12 cellular contexts compared by ENCODE assay signal in the genomic region with DNA sequence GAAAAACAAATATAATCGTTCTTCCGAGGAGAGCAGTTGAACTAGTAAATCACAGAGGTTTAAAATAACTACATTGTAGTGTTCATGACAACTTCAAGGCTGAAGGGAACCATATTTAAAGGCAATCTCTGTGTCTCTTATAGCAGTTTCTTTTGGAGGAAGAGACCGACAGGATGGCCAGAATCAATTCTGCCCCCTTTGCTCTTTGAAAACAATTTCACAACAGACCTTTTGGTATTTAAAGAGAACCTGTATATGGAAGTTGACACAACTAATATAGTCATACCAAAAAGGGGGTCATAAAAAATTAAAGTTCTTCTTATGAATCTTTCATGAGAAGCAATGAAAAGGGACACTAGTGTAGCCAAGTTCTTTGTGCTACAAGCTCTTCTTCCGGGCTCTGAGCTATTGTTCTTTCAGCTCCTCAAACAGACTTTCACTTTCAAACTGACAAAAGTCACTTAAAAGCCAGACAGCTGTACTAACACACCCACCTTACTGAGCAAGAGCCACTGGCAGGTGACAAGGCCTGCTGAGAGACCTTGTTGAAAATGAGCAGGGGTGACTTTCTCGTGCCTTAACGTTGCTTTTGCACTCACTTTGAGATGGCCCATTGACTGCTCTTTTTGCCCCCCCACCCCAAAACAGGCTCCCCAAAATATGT. TPM values are rescaled to one million over a fixed set of nuclear protein-coding genes. Genes with fewer than 3 reads are reported as not detected.
DNase-seq lines count a peak whose midpoint lies in the region; ATAC-seq, FAIRE-seq and TF ChIP-seq lines count a peak whose summit lies in the region.
"Had no signal": no experiment of that assay in that cellular context is flagged by ENCODE, and none has a peak within 500 bp of the region (broad histone marks: within the 10 kb centered on the region; RNA-seq: fewer than 3 reads in every experiment).

No MANE protein-coding gene starts in this region.

- H3K4me1 ChIP-seq in foreskin keratinocyte (peaks cover 5% of the 10 kb centered on the region), kidney (ENCODE audit: control insufficient read depth in 1 of 2, insufficient read depth in 1 of 2, low read depth in 1 of 2, low read length in 2 of 2) (no peaks in the 10 kb centered on the region)
- H3K4me1 ChIP-seq: pancreas had no signal

- DNase-seq in NCI-H1930 (lab: John Stamatoyannopoulos, UW) (peak; percentile 37 to 68), left lobe of liver (ENCODE audit: low spot score) (no peak), mesenteric fat pad (ENCODE audit: low spot score) (no peak), foreskin keratinocyte (no peak), Ammon's horn (ENCODE audit: low spot score) (no peak), kidney (no peak)
- DNase-seq: activated naive CD8-positive, alpha-beta T cell treated with anti-CD3 and anti-CD28 coated beads, Interleukin-2, amount 10 ng/mL, durations not matched to agents 7 days and 5 days; pancreas had no signal

- TF ChIP-seq CTCF in foreskin keratinocyte (conservative IDR thresholded peaks at IDR 0.05) = no peak
- no peak for TF ChIP-seq CTCF in kidney (IDR thresholded peaks at IDR 0.05; ENCODE audit: borderline replicate concordance, extremely low read depth, insufficient read depth)

- no peaks in the 10 kb centered on the region for H3K9me3 ChIP-seq in kidney (ENCODE audit: control insufficient read depth in 1 of 2, low read length in 2 of 2)
- H3K9me3 ChIP-seq: pancreas had no signal

- no peaks in the 10 kb centered on the region for H3K36me3 ChIP-seq in kidney (ENCODE audit: control insufficient read depth in 1 of 2, insufficient read depth in 2 of 2, low read length in 2 of 2)
- H3K36me3 ChIP-seq: pancreas had no signal

- peak; percentile 91 for ATAC-seq in GM18502 (IDR thresholded peaks at IDR 0.05; ENCODE audit: poor library complexity, unreplicated experiment)
- ATAC-seq in GM21576 (IDR thresholded peaks at IDR 0.05; ENCODE audit: unreplicated experiment) = peak; percentile 89
- ATAC-seq in left lobe of liver = peak; percentile 45
- ATAC-seq in foreskin keratinocyte = no peak
- ATAC-seq: stimulated activated effector memory CD8-positive, alpha-beta T cell treated with anti-CD3 and anti-CD28 coated beads, Interleukin-12 subunit alpha, Interleukin-12 subunit beta, amount 100 ng/mL, for 72 hours had no signal

- no peak overlapping the region for H3K9ac ChIP-seq in kidney (ENCODE audit: low read length in 2 of 2)

- FAIRE-seq in kidney (lab: Jason Lieb, UNC) = no peak
- FAIRE-seq: HTR-8/SVneo, pancreas had no signal

- H3K27ac ChIP-seq in foreskin keratinocyte (no peak overlapping the region), kidney (ENCODE audit: low read depth in 2 of 2, low read length in 2 of 2) (no peak overlapping the region)
- H3K27ac ChIP-seq: pancreas had no signal

- H3K27me3 ChIP-seq in foreskin keratinocyte = no peaks in the 10 kb centered on the region
- H3K27me3 ChIP-seq: pancreas had no signal

- H3K4me3 ChIP-seq in kidney (ENCODE audit: low read length in 2 of 2) = no peak overlapping the region
- H3K4me3 ChIP-seq: pancreas had no signal

- intact Hi-C loops in kidney (cut with DNase I) = no loop called here

RNA-seq across cellular contexts. Expression of gene PROX1, which starts 31.0 kb away (rescaled TPM):
- 173 TPM for total RNA-seq in left lobe of liver
- total RNA-seq in mesenteric fat pad = 4.1 TPM
- 0.21 and 0.31 TPM in 2 replicates for total RNA-seq in foreskin keratinocyte
- polyA plus RNA-seq in foreskin keratinocyte = 0.02 TPM in 2 replicates
- 6.6 TPM for total RNA-seq in kidney
- polyA plus RNA-seq in kidney (ENCODE audit: insufficient read depth, low read depth, low replicate concordance) = 0.92 TPM
- total RNA-seq: activated naive CD8-positive, alpha-beta T cell treated with anti-CD3 and anti-CD28 coated beads, Interleukin-2, amount 10 ng/mL, durations not matched to agents 7 days and 5 days had no signal

Comparison
In these comparisons a context has a peak if more than half of its experiments do, and no peak if none do; other contexts are left out.
1. DNase-seq: peak in NCI-H1930 (2 of 2); none in left lobe of liver (single experiment), mesenteric fat pad (single experiment), foreskin keratinocyte (0 of 2), Ammon's horn (single experiment) and kidney (single experiment).
2. RNA of gene PROX1, which starts 31.0 kb away (total RNA-seq): 173 TPM in left lobe of liver (single experiment); 6.6 TPM in kidney (single experiment), 4.1 TPM in mesenteric fat pad (single experiment) and 0.21 to 0.31 TPM in foreskin keratinocyte; every median in the first group is over 10 times any median in the second.